11 cellular contexts compared by ENCODE assay signal in the genomic region with DNA sequence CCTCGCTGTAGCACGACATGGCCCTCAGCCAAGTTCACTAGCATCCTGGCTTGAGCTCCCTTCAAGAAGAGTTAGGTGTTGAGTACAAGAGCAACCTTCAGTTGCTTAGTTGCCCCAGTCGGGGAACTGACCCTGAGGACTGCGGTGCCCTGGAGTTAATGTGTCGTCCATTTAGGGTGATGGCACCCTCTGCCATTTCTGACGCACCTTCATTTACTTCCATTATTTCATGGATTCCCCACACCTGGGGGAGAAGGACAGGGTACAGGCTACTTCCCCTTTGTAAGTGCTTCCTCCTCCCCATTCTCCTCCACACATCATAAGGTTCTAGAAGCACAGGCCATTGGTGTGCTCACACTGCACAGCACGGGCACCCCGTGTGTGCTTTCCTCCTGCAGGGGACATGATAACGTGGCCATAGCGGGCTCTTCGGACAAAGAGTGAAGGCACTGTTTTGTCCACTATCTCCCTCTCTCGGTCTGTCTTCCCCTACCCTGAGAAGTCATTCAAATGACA. TPM values are rescaled to one million over a fixed set of nuclear protein-coding genes. Genes with fewer than 3 reads are reported as not detected.
DNase-seq lines count a peak whose midpoint lies in the region; ATAC-seq, FAIRE-seq and TF ChIP-seq lines count a peak whose summit lies in the region.
"Had no signal": no experiment of that assay in that cellular context is flagged by ENCODE, and none has a peak within 500 bp of the region (broad histone marks: within the 10 kb centered on the region; RNA-seq: fewer than 3 reads in every experiment).

No MANE protein-coding gene starts in this region.

- intact Hi-C loops in K562 (cut with micrococcal nuclease): loop anchor here (5.0 to 10.0 kb wide), 2 partner anchors 37 to 121 kb away; no protein-coding TSS in a partner anchor
- intact Hi-C loops in left ventricle myocardium superior (cut with micrococcal nuclease): no loop called here

- CTCF ChIA-PET in activated naive CD4-positive, alpha-beta T cell treated with anti-CD3 and anti-CD28 coated beads, Interleukin-2, amount 10 ng/mL, durations not matched to agents 7 days and 5 days (lab: Charles Lee): no interaction called here
- CTCF ChIA-PET in K562 (lab: Yijun Ruan, JAX; ENCODE audit: low intra/inter-chr PET ratio): no interaction called here

- no peak for TF ChIP-seq POLR2A in K562 (conservative IDR thresholded peaks at IDR 0.05)

- TF ChIP-seq CTCF in K562 (IDR thresholded peaks at IDR 0.05 in 2 of 3, conservative IDR thresholded peaks at IDR 0.05 in 1 of 3; ENCODE audit: insufficient read depth in 2 of 3, low read depth in 1 of 3, low read length in 3 of 3): peak in 1 of 3 experiments; percentile 32; a peak in 2 of 6 replicates
- no peak for TF ChIP-seq CTCF in type B pancreatic cell (conservative IDR thresholded peaks at IDR 0.05)

- POLR2A ChIA-PET in K562 (lab: Yijun Ruan, JAX): interaction anchor here (0.6 to 2.0 kb wide), 5 partner anchors 7 to 219 kb away, joined by 3 to 10 read pairs (median 3); no protein-coding TSS in a partner anchor

- 21% methylated on average over 12 of the region's 12 CpGs for WGBS in K562 (ENCODE audit: insufficient coverage, low coverage, missing lambda C conversion rate)

- peak in 1 of 2 experiments; percentile 24; a peak in 1 of 4 replicates for TF ChIP-seq RAD21 in K562 (CRISPR knock-in tag; conservative IDR thresholded peaks at IDR 0.05 in 1 of 2, IDR thresholded peaks at IDR 0.05 in 1 of 2)

- H3K36me3 Mint-ChIP-seq in activated naive CD4-positive, alpha-beta T cell treated with anti-CD3 and anti-CD28 coated beads, Interleukin-2, amount 10 ng/mL, durations not matched to agents 7 days and 5 days: peaks cover 4% of the 10 kb centered on the region
- no peaks in the 10 kb centered on the region for H3K36me3 Mint-ChIP-seq in type B pancreatic cell

- H3K9me3 ChIP-seq in K562 (replicated peaks; ENCODE audit: control insufficient read depth, insufficient read depth, low read depth, low read length): no peaks in the 10 kb centered on the region

- peak overlapping the region in 1 of 2 experiments; percentile 46; a peak in 1 of 4 replicates for H3K9ac ChIP-seq in K562 (ENCODE audit: insufficient read depth in 1 of 2, low read depth in 2 of 2, low read length in 2 of 2)

- no peak for DNase-seq in activated naive CD4-positive, alpha-beta T cell treated with anti-CD3 and anti-CD28 coated beads, Interleukin-2, amount 10 ng/mL, durations not matched to agents 7 days and 5 days
- DNase-seq in activated naive CD4-positive, alpha-beta T cell treated with anti-CD3 and anti-CD28 coated beads, Interleukin-2, amount 50 U/mL, for 16 hours: no peak
- DNase-seq in MV-4-11 (lab: John Stamatoyannopoulos, UW): peak; percentile 64
- DNase-seq in K562 (ENCODE audit: extremely low read depth in 1 of 4, low spot score in 3 of 4): peak in 2 of 4 experiments; percentile 9 to 56
- DNase-seq in type B pancreatic cell (ENCODE audit: extremely low spot score, unreplicated experiment): no peak
- no peak for DNase-seq in COLO668 (lab: John Stamatoyannopoulos, UW; ENCODE audit: unreplicated experiment)
- no peak for DNase-seq in left ventricle myocardium superior
- DNase-seq: activated naive CD4-positive, alpha-beta T cell treated with Interleukin-2 at 50 U/mL for 16 hours; NCI-H524; nephron progenitor cell had no signal

- H3K4me3 Mint-ChIP-seq in activated naive CD4-positive, alpha-beta T cell treated with anti-CD3 and anti-CD28 coated beads, Interleukin-2, amount 10 ng/mL, durations not matched to agents 7 days and 5 days: peak overlapping the region; percentile 24
- H3K4me3 Mint-ChIP-seq in type B pancreatic cell: peak overlapping the region; percentile 65

- H3K27me3 Mint-ChIP-seq in activated naive CD4-positive, alpha-beta T cell treated with anti-CD3 and anti-CD28 coated beads, Interleukin-2, amount 10 ng/mL, durations not matched to agents 7 days and 5 days: peaks cover 62% of the 10 kb centered on the region
- H3K27me3 Mint-ChIP-seq in type B pancreatic cell: peaks cover 70% of the 10 kb centered on the region

- peak overlapping the region; percentile 20; the same call in 1 of the 3 replicates for H3K27ac ChIP-seq in K562 (ENCODE audit: extremely low read depth, low read depth, low read length)

- no peaks in the 10 kb centered on the region for H3K36me3 ChIP-seq in K562 (ENCODE audit: control insufficient read depth, insufficient read depth, low read length)

- H3K9me3 Mint-ChIP-seq in activated naive CD4-positive, alpha-beta T cell treated with anti-CD3 and anti-CD28 coated beads, Interleukin-2, amount 10 ng/mL, durations not matched to agents 7 days and 5 days: no peaks in the 10 kb centered on the region
- no peaks in the 10 kb centered on the region for H3K9me3 Mint-ChIP-seq in type B pancreatic cell
- H3K9me3 Mint-ChIP-seq: nephron progenitor cell had no signal

- H3K27me3 ChIP-seq in K562 (ENCODE audit: control insufficient read depth in 2 of 2, insufficient read depth in 2 of 2, low read length in 2 of 2): peaks cover 0 to 14% of the 10 kb centered on the region in 2 experiments; a peak in 3 of 5 replicates

- H3K4me1 Mint-ChIP-seq in activated naive CD4-positive, alpha-beta T cell treated with anti-CD3 and anti-CD28 coated beads, Interleukin-2, amount 10 ng/mL, durations not matched to agents 7 days and 5 days: peaks cover 29% of the 10 kb centered on the region
- peaks cover 4% of the 10 kb centered on the region for H3K4me1 Mint-ChIP-seq in type B pancreatic cell (ENCODE audit: unreplicated experiment)

- no peaks in the 10 kb centered on the region for H3K79me2 ChIP-seq in K562 (ENCODE audit: control insufficient read depth, insufficient read depth, low read length)

- in situ Hi-C loops in K562 (cut with MboI): no loop called here

- H4K20me1 ChIP-seq in K562 (replicated peaks; ENCODE audit: control insufficient read depth, insufficient read depth, low read length): no peaks in the 10 kb centered on the region

- peaks cover 32 to 45% of the 10 kb centered on the region in 2 experiments for H3K4me1 ChIP-seq in K562 (replicated peaks in 1 of 2; ENCODE audit: control insufficient read depth in 2 of 2, insufficient read depth in 2 of 2, low read length in 2 of 2)

- TF ChIP-seq EP300 in K562 (IDR thresholded peaks at IDR 0.05; ENCODE audit: low read length): no peak

- FAIRE-seq in K562 (lab: Jason Lieb, UNC): peak; percentile 52

- H3K4me2 ChIP-seq in K562 (ENCODE audit: insufficient read depth, low read length): peak overlapping the region; percentile 49; the same call in 1 of the 2 replicates

- TSS peak; percentile 47 for BruUV-seq in K562 (replicated peaks; lab: Mats Ljungman, UMichigan)

- H3K9me1 ChIP-seq in K562 (ENCODE audit: control insufficient read depth, insufficient read depth, low read length): no peaks in the 10 kb centered on the region

- no peak overlapping the region for H2AFZ ChIP-seq in K562 (ENCODE audit: low read depth, low read length)

- ATAC-seq in K562 (no peak), left ventricle myocardium superior (no peak)
- ATAC-seq in activated CD4-positive, CD25-positive, alpha-beta regulatory T cell treated with anti-CD3 and anti-CD28 coated beads, Interleukin-2, amount 50 U/mL, for 24 hours: no peak

- H3K4me3 ChIP-seq in K562: no peak overlapping the region

- no peak overlapping the region for H3K27ac Mint-ChIP-seq in activated naive CD4-positive, alpha-beta T cell treated with anti-CD3 and anti-CD28 coated beads, Interleukin-2, amount 10 ng/mL, durations not matched to agents 7 days and 5 days
- peak overlapping the region; percentile 77 for H3K27ac Mint-ChIP-seq in type B pancreatic cell
- H3K27ac Mint-ChIP-seq: nephron progenitor cell had no signal

TF ChIP-seq in K562, 482 proteins besides CTCF, POLR2A, EP300 and RAD21 (continues in another document):
- TF ChIP-seq HLTF (IDR thresholded peaks at IDR 0.05) (no peak), CREM (IDR thresholded peaks at IDR 0.05; ENCODE audit: low read depth) (no peak), RFX7 (CRISPR knock-in tag; IDR thresholded peaks at IDR 0.05) (no peak), IRF2 (CRISPR knock-in tag; IDR thresholded peaks at IDR 0.05) (no peak), BHLHE40 (IDR thresholded peaks at IDR 0.05; ENCODE audit: low read length) (peak; percentile 73), ZNF445 (CRISPR knock-in tag; IDR thresholded peaks at IDR 0.05; ENCODE audit: low read depth) (no peak), HOXB6 (CRISPR knock-in tag; IDR thresholded peaks at IDR 0.05; ENCODE audit: borderline replicate concordance) (no peak), BMI1 (IDR thresholded peaks at IDR 0.05; ENCODE audit: low read length) (no peak)

RNA-seq across cellular contexts. Expression of a gene that starts 1.8 kb away (rescaled TPM):
- 3.5 and 4.3 TPM in 2 replicates for total RNA-seq in K562 (2011; cell fraction: chromatin; rRNA removed; ENCODE audit: low replicate concordance)
- total RNA-seq in K562 (2011; cell fraction: nucleolus; rRNA removed): 2.2 and 3.8 TPM in 2 replicates
- 2.5 and 2.6 TPM in 2 replicates for total RNA-seq in K562 (2011; cell fraction: nucleoplasm; rRNA removed)
- total RNA-seq in K562 (2014; rRNA removed): 1.1 and 1.9 TPM in 2 replicates
- total RNA-seq in K562 (2014; rRNA removed; fragmentation: Illumina TruSeq; extraction: Trizol): 0.51 and 0.73 TPM in 2 replicates
- total RNA-seq in K562 (2015; rRNA removed; fragmentation: Illumina TruSeq; extraction: Trizol): 1.8 and 1.9 TPM in 2 replicates
- total RNA-seq in K562 (2021): 0.92 and 2.0 TPM in 2 replicates
- polyA plus RNA-seq in K562 (2011; rRNA removed): 0.74 and 6.5 TPM in 2 replicates
- polyA plus RNA-seq in K562 (2011; cell fraction: cytosol; rRNA removed): 0.61 and 3.8 TPM in 2 replicates
- 10.6 and 47.2 TPM in 2 replicates for polyA plus RNA-seq in K562 (2011; cell fraction: nucleus; rRNA removed)
- 4.9 and 23.7 TPM in 2 replicates for polyA plus RNA-seq in K562 (2012)
- polyA plus RNA-seq in K562 (2014; fragmentation: Illumina TruSeq; extraction: Trizol): 1.4 and 1.5 TPM in 2 replicates
- polyA plus RNA-seq in K562 (2014; fragmentation: Nextera tagmentation; extraction: Ambion mirVana): under 1 TPM; 0.10 to 0.13 TPM
- 1.6 and 2.4 TPM in 2 replicates for polyA plus RNA-seq in K562 (2014; rRNA removed)
- 0.46 and 3.2 TPM in 2 replicates for polyA minus RNA-seq in K562 (2011; rRNA and poly(A)+ RNA removed)
- 2.5 TPM in 1 of 2 replicates, not detected in the other for polyA minus RNA-seq in K562 (2011; cell fraction: cytosol; rRNA and poly(A)+ RNA removed)
- polyA minus RNA-seq in K562 (2011; cell fraction: nucleus; rRNA and poly(A)+ RNA removed): 2.0 and 18.2 TPM in 2 replicates
- 7.9 and 17.3 TPM in 2 replicates for total RNA-seq in type B pancreatic cell (ENCODE audit: low replicate concordance)
- total RNA-seq in left ventricle myocardium superior: 4.5 TPM
